In genomic region chr17:60392042-60392844, GRCh38 we compare ENCODE assay signal across 8 cellular contexts. TPM values are rescaled to one million over a fixed set of nuclear protein-coding genes. Genes with fewer than 3 reads are reported as not detected.
DNase-seq lines count a peak whose midpoint lies in the region; ATAC-seq, FAIRE-seq and TF ChIP-seq lines count a peak whose summit lies in the region.

A gene with protein sequence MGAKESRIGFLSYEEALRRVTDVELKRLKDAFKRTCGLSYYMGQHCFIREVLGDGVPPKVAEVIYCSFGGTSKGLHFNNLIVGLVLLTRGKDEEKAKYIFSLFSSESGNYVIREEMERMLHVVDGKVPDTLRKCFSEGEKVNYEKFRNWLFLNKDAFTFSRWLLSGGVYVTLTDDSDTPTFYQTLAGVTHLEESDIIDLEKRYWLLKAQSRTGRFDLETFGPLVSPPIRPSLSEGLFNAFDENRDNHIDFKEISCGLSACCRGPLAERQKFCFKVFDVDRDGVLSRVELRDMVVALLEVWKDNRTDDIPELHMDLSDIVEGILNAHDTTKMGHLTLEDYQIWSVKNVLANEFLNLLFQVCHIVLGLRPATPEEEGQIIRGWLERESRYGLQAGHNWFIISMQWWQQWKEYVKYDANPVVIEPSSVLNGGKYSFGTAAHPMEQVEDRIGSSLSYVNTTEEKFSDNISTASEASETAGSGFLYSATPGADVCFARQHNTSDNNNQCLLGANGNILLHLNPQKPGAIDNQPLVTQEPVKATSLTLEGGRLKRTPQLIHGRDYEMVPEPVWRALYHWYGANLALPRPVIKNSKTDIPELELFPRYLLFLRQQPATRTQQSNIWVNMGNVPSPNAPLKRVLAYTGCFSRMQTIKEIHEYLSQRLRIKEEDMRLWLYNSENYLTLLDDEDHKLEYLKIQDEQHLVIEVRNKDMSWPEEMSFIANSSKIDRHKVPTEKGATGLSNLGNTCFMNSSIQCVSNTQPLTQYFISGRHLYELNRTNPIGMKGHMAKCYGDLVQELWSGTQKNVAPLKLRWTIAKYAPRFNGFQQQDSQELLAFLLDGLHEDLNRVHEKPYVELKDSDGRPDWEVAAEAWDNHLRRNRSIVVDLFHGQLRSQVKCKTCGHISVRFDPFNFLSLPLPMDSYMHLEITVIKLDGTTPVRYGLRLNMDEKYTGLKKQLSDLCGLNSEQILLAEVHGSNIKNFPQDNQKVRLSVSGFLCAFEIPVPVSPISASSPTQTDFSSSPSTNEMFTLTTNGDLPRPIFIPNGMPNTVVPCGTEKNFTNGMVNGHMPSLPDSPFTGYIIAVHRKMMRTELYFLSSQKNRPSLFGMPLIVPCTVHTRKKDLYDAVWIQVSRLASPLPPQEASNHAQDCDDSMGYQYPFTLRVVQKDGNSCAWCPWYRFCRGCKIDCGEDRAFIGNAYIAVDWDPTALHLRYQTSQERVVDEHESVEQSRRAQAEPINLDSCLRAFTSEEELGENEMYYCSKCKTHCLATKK (N-terminal part only) (minus strand): TSS chr17:60392133. CDS start chr17:60391939, 194 bp downstream.

- POLR2A ChIA-PET in AG04449 (lab: Yijun Ruan, JAX) = interaction anchor here (0.6 to 1.5 kb wide), 12 partner anchors 19 to 318 kb away, joined by 3 to 7 read pairs (median 3); partner anchors contain the start of gene PPM1D

- DNase-seq in AG04449 (ENCODE audit: low read depth, low spot score) (peak; percentile 91), NCI-H2196 treated with DMSO at 0.1 percent for 48 hours (lab: John Stamatoyannopoulos, UW; ENCODE audit: unreplicated experiment) (peak; percentile 95), bronchial epithelial cell (ENCODE audit: low read depth) (peak; percentile 89), iPS-NIHi7 (ENCODE audit: extremely low spot score) (peak; percentile 96), smooth muscle cell of the brain vasculature (ENCODE audit: low read depth, low spot score) (peak; percentile 96)

- ATAC-seq in GM18868 (IDR thresholded peaks at IDR 0.05; ENCODE audit: unreplicated experiment) (peak; percentile 89), HG03108 (IDR thresholded peaks at IDR 0.05; ENCODE audit: unreplicated experiment) (peak; percentile 76)

- no peaks in the 10 kb centered on the region for H3K36me3 ChIP-seq in bronchial epithelial cell (ENCODE audit: control insufficient read depth, insufficient read depth, low read length)

- peak within 1 kb of the TSS; percentile 98 for H3K4me3 ChIP-seq in AG04449 (ENCODE audit: low read depth, low read length)
- peak within 1 kb of the TSS; percentile 96 for H3K4me3 ChIP-seq in WI38 (ENCODE audit: low read depth, low read length)
- H3K4me3 ChIP-seq in bronchial epithelial cell (ENCODE audit: low read depth, low read length) = peak within 1 kb of the TSS; percentile 77

- FAIRE-seq in bronchial epithelial cell (lab: Jason Lieb, UNC) = no peak

- CTCF ChIA-PET in AG04449 (lab: Yijun Ruan, JAX) = interaction anchor here (1.0 to 1.5 kb wide), 2 partner anchors 9 to 250 kb away, joined by 5 read pairs; no protein-coding TSS in a partner anchor

- TF ChIP-seq CTCF in AG04449 (IDR thresholded peaks at IDR 0.05; ENCODE audit: insufficient read depth, low read length, missing control alignments) = peak; percentile 52
- 0 out of 2 replicates have a peak, but pooled peaks have one; percentile 3 for TF ChIP-seq CTCF in WI38 (IDR thresholded peaks at IDR 0.05; ENCODE audit: low read depth, low read length)
- TF ChIP-seq CTCF in bronchial epithelial cell (IDR thresholded peaks at IDR 0.05; ENCODE audit: insufficient read depth, low read length, severe bottlenecking) = peak; percentile 59

- no peaks in the 10 kb centered on the region for H3K27me3 ChIP-seq in bronchial epithelial cell (ENCODE audit: control insufficient read depth, insufficient read depth, low read length)

RNA-seq across cellular contexts. Expression of the gene that starts here (rescaled TPM):
- total RNA-seq in bronchial epithelial cell = 35.8 and 43.5 TPM in 2 replicates

Comparison
In these comparisons a context has a peak if more than half of its experiments do, and no peak if none do; other contexts are left out.
1. Peak in every context shown above with its lines: DNase-seq, ATAC-seq and H3K4me3 ChIP-seq.
2. CTCF ChIP-seq: peak in every context shown above with its lines; median percentile 59 in bronchial epithelial cell; 52 in AG04449; 3 in WI38.